In the genomic region with DNA sequence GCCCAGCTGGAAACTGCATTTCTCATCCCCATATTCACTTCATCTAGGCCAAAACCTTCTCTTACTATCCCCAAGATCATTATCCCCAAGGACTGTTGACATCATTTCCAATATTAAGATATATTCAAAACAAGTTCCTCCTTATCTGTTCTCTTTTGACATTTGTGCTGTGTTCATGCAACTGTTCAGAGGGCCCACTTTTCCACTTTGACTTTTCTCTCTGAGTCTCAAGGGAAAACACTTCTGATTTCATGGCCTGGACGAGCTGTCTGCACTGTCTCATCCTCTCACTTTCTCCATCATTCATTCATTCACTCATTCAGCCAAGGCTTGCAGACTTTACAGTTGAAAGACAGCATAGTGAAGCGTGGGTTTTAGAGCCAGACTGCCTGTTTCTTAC, we compare ENCODE assay signal across 15 cellular contexts.
DNase-seq lines count a peak whose midpoint lies in the region; ATAC-seq, FAIRE-seq and TF ChIP-seq lines count a peak whose summit lies in the region.
"Had no signal": no experiment of that assay in that cellular context is flagged by ENCODE, and none has a peak within 500 bp of the region (broad histone marks: within the 10 kb centered on the region; RNA-seq: fewer than 3 reads in every experiment).

No MANE protein-coding gene starts in this region.

- intact Hi-C loops in IMR-90 (cut with micrococcal nuclease): loop anchor here (1.0 to 10.0 kb wide), 11 partner anchors 52 to 910 kb away; partner anchors contain the start of gene GAS1

- no peak overlapping the region for H3K18ac ChIP-seq in IMR-90 (ENCODE audit: low read depth, low read length)
- H3K18ac ChIP-seq in mesenchymal stem cell (ENCODE audit: low read depth in 1 of 2, low read length in 2 of 2): no peak overlapping the region

- no peak overlapping the region for H2AFZ ChIP-seq in IMR-90 (replicated peaks; ENCODE audit: low read length, poor library complexity)
- no peak overlapping the region for H2AFZ ChIP-seq in mesenchymal stem cell (ENCODE audit: low read depth, low read length)

- H2BK120ac ChIP-seq in IMR-90 (ENCODE audit: low read depth, low read length) (peak overlapping the region; percentile 8; the same call in 1 of the 2 replicates), mesenchymal stem cell (ENCODE audit: low read depth, low read length) (no peak overlapping the region)

- POLR2A ChIA-PET in IMR-90 (lab: Charles Lee; ENCODE audit: unreplicated experiment): no interaction called here

- no peaks in the 10 kb centered on the region for H3K79me1 ChIP-seq in IMR-90 (ENCODE audit: low read depth in 1 of 2, low read length in 2 of 2)
- H3K79me1 ChIP-seq in mesenchymal stem cell (replicated peaks; ENCODE audit: low read length, poor library complexity, severe bottlenecking): no peaks in the 10 kb centered on the region

- TF ChIP-seq POLR2A in IMR-90 (IDR thresholded peaks at IDR 0.05; ENCODE audit: low read depth, low read length): no peak
- TF ChIP-seq POLR2A in suprapubic skin (IDR thresholded peaks at IDR 0.05): no peak

- no peak overlapping the region for H3K23ac ChIP-seq in IMR-90 (ENCODE audit: low read depth, low read length)
- H3K23ac ChIP-seq in mesenchymal stem cell (ENCODE audit: low read length in 2 of 2): no peak overlapping the region

- H3K36me3 ChIP-seq in IMR-90 (ENCODE audit: control insufficient read depth, insufficient read depth, low read length) (no peaks in the 10 kb centered on the region), bronchial epithelial cell (ENCODE audit: control insufficient read depth, insufficient read depth, low read length) (no peaks in the 10 kb centered on the region), mesenchymal stem cell (ENCODE audit: control insufficient read depth in 1 of 2, insufficient read depth in 2 of 2, low read depth in 1 of 2, low read length in 2 of 2) (no peaks in the 10 kb centered on the region), suprapubic skin (no peaks in the 10 kb centered on the region)
- H3K36me3 ChIP-seq: BLaER1 treated with 17β-estradiol and CSF1 and Interleukin-3, amounts not matched to agents 10 nM and 100 nM; SJCRH30 had no signal

- H3K4ac ChIP-seq in IMR-90 (ENCODE audit: low read depth, low read length): peak overlapping the region; percentile 40; the same call in 1 of the 2 replicates
- H3K4ac ChIP-seq in mesenchymal stem cell (ENCODE audit: low read depth in 1 of 2, low read length in 2 of 2): no peak overlapping the region

- H4K91ac ChIP-seq in IMR-90 (ENCODE audit: insufficient read depth, low read depth, low read length) (0 out of 2 replicates have a peak overlapping the region, but pooled peaks have one; percentile 6), mesenchymal stem cell (ENCODE audit: low read length) (no peak overlapping the region)

- no peak overlapping the region for H2AK9ac ChIP-seq in IMR-90 (replicated peaks; ENCODE audit: low read depth, low read length, poor library complexity)

- H2BK20ac ChIP-seq in IMR-90 (ENCODE audit: low read depth, low read length): peak overlapping the region; percentile 15; the same call in 1 of the 2 replicates

- peak; percentile 80 for FAIRE-seq in bronchial epithelial cell (lab: Jason Lieb, UNC)

- H3K14ac ChIP-seq in IMR-90 (replicated peaks; ENCODE audit: low read depth, low read length): no peak overlapping the region
- H3K14ac ChIP-seq in mesenchymal stem cell (ENCODE audit: low read length in 2 of 2): no peak overlapping the region

- H3K9me3 ChIP-seq in IMR-90 (ENCODE audit: control insufficient read depth, insufficient read depth, low read length) (no peaks in the 10 kb centered on the region), mesenchymal stem cell (ENCODE audit: control insufficient read depth, low read length) (peaks cover 3% of the 10 kb centered on the region), suprapubic skin (no peaks in the 10 kb centered on the region)
- H3K9me3 ChIP-seq: BLaER1 treated with 17β-estradiol and CSF1 and Interleukin-3, amounts not matched to agents 10 nM and 100 nM; SJCRH30 had no signal

- H4K20me1 ChIP-seq in IMR-90 (ENCODE audit: insufficient read depth, low read length): no peaks in the 10 kb centered on the region
- H4K20me1 ChIP-seq: BLaER1 treated with 17β-estradiol and CSF1 and Interleukin-3, amounts not matched to agents 10 nM and 100 nM had no signal

- H3K27me3 ChIP-seq in IMR-90 (ENCODE audit: control insufficient read depth, insufficient read depth, low read length): 0 out of 2 replicates have a peak, but pooled peaks cover 2% of the 10 kb centered on the region
- no peaks in the 10 kb centered on the region for H3K27me3 ChIP-seq in bronchial epithelial cell (ENCODE audit: control insufficient read depth, insufficient read depth, low read length)
- no peaks in the 10 kb centered on the region for H3K27me3 ChIP-seq in mesenchymal stem cell (ENCODE audit: control insufficient read depth in 1 of 2, insufficient read depth in 1 of 2, low read length in 2 of 2)
- no peaks in the 10 kb centered on the region for H3K27me3 ChIP-seq in suprapubic skin
- H3K27me3 ChIP-seq: BLaER1 treated with 17β-estradiol and CSF1 and Interleukin-3, amounts not matched to agents 10 nM and 100 nM; SJCRH30 had no signal

- no peak overlapping the region for H3K27ac ChIP-seq in IMR-90 (ENCODE audit: insufficient read depth, low read length)
- no peak overlapping the region for H3K27ac ChIP-seq in mesenchymal stem cell (ENCODE audit: low read length, poor library complexity, severe bottlenecking)
- H3K27ac ChIP-seq in suprapubic skin: peak overlapping the region; percentile 17
- H3K27ac ChIP-seq: A549; BLaER1 treated with 17β-estradiol and CSF1 and Interleukin-3, amounts not matched to agents 10 nM and 100 nM; RWPE1; SJCRH30 had no signal

- TF ChIP-seq RAD21 in IMR-90 (IDR thresholded peaks at IDR 0.05; ENCODE audit: low read length): no peak

- TF ChIP-seq EP300 in suprapubic skin (IDR thresholded peaks at IDR 0.05): no peak

- H2AK5ac ChIP-seq in IMR-90 (ENCODE audit: low read depth, low read length) (peak overlapping the region; percentile 44; the same call in 1 of the 2 replicates), mesenchymal stem cell (ENCODE audit: low read length, severe bottlenecking) (peak overlapping the region; percentile 23)

- no peak overlapping the region for H3K56ac ChIP-seq in IMR-90 (ENCODE audit: extremely low read depth, insufficient read depth, low read length)

- in situ Hi-C loops in IMR-90 (cut with MboI; ENCODE audit: low sequenced_read_pairs): loop anchor here (5.0 to 10.0 kb wide), 3 partner anchors 379 to 837 kb away; partner anchors contain the start of gene GAS1

- H3K4me1 ChIP-seq in IMR-90 (ENCODE audit: control insufficient read depth, insufficient read depth, low read length): no peaks in the 10 kb centered on the region
- peaks cover 1% of the 10 kb centered on the region for H3K4me1 ChIP-seq in mesenchymal stem cell (ENCODE audit: control insufficient read depth, insufficient read depth, low read depth, low read length)
- peaks cover 8% of the 10 kb centered on the region for H3K4me1 ChIP-seq in suprapubic skin

- H2BK5ac ChIP-seq in IMR-90 (ENCODE audit: low read depth, low read length, poor library complexity, severe bottlenecking): no peak overlapping the region
- H2BK5ac ChIP-seq in mesenchymal stem cell (ENCODE audit: low read depth, low read length, poor library complexity, severe bottlenecking): no peak overlapping the region

- H3K4me3 ChIP-seq in IMR-90 (ENCODE audit: insufficient read depth, low read depth, low read length) (no peak overlapping the region), bronchial epithelial cell (ENCODE audit: low read depth, low read length) (no peak overlapping the region), mesenchymal stem cell (ENCODE audit: insufficient read depth in 1 of 2, low read depth in 1 of 2, low read length in 2 of 2) (no peak overlapping the region), suprapubic skin (no peak overlapping the region)
- H3K4me3 ChIP-seq: A549; BLaER1 treated with 17β-estradiol and CSF1 and Interleukin-3, amounts not matched to agents 10 nM and 100 nM; SJCRH30 had no signal

- dilution Hi-C loops in IMR-90 (cut with HindIII; ENCODE audit: low sequenced_read_pairs, unreplicated experiment): no loop called here

- H2BK12ac ChIP-seq in mesenchymal stem cell (ENCODE audit: low read length in 2 of 2): peak overlapping the region in 1 of 2 experiments; percentile 21

- TF ChIP-seq CTCF in IMR-90 (conservative IDR thresholded peaks at IDR 0.05; ENCODE audit: low read depth, low read length): no peak
- no peak for TF ChIP-seq CTCF in bronchial epithelial cell (IDR thresholded peaks at IDR 0.05; ENCODE audit: insufficient read depth, low read length, severe bottlenecking)
- TF ChIP-seq CTCF in suprapubic skin (IDR thresholded peaks at IDR 0.05): no peak

- H4K8ac ChIP-seq in IMR-90 (ENCODE audit: low read depth in 2 of 2, low read length in 2 of 2) (0 out of 4 replicates have a peak overlapping the region, but pooled peaks of 1 of the 2 experiments have one; percentile 13), mesenchymal stem cell (ENCODE audit: low read length) (no peak overlapping the region)

- H3K4me2 ChIP-seq in IMR-90 (ENCODE audit: low read depth, low read length) (no peak overlapping the region), mesenchymal stem cell (ENCODE audit: low read length, poor library complexity, severe bottlenecking) (no peak overlapping the region)
- H3K4me2 ChIP-seq: A549 had no signal

- peak overlapping the region; percentile 4; the same call in 1 of the 2 replicates for H4K5ac ChIP-seq in IMR-90 (ENCODE audit: low read depth, low read length)

- no peaks in the 10 kb centered on the region; the same call in 1 of the 2 replicates for H3K9me1 ChIP-seq in IMR-90 (ENCODE audit: insufficient read depth, low read length)

- WGBS in IMR-90 (ENCODE audit: extremely low coverage in 2 of 2, insufficient read length in 1 of 2), 2 experiments: 60% methylated on average over 1 of the region's 2 CpGs; no CpG with 5 or more reads in 1 of the 2 experiments
- WGBS in mesenchymal stem cell: 37% methylated on average over 2 of the region's 2 CpGs
- 76% methylated on average over 2 of the region's 2 CpGs for WGBS in suprapubic skin

- H3K9ac ChIP-seq in IMR-90 (ENCODE audit: low read depth, low read length) (no peak overlapping the region), mesenchymal stem cell (ENCODE audit: low read length) (no peak overlapping the region)
- H3K9ac ChIP-seq: BLaER1 treated with 17β-estradiol and CSF1 and Interleukin-3, amounts not matched to agents 10 nM and 100 nM had no signal

- CTCF ChIA-PET in IMR-90 (lab: Yijun Ruan, JAX): interaction anchor here (1.3 to 1.6 kb wide), 3 partner anchors 375 to 909 kb away, joined by 3 to 6 read pairs (median 5); no protein-coding TSS in a partner anchor

- H2BK15ac ChIP-seq in IMR-90 (ENCODE audit: low read depth, low read length) (no peak overlapping the region), mesenchymal stem cell (ENCODE audit: low read depth, poor library complexity, severe bottlenecking) (no peak overlapping the region)

- no peak for ATAC-seq in IMR-90 (ENCODE audit: low read depth)
- ATAC-seq: Panc1 had no signal

- no TSS peak for BruUV-seq in IMR-90 (replicated peaks; lab: Mats Ljungman, UMichigan)

- DNase-seq in IMR-90 (no peak), bronchial epithelial cell (ENCODE audit: low read depth) (no peak), mesenchymal stem cell (no peak), suprapubic skin (ENCODE audit: low spot score in 2 of 2) (no peak), NCI-H1105 (lab: John Stamatoyannopoulos, UW) (no peak), SIG-M5 (lab: John Stamatoyannopoulos, UW) (no peak), NCI-H2196 treated with DMSO at 0.1 percent for 48 hours (lab: John Stamatoyannopoulos, UW; ENCODE audit: unreplicated experiment) (no peak)
- DNase-seq: CD4-positive, alpha-beta T cell; NCI-H2227 treated with DMSO at 0.1 percent for 48 hours; NCI-H510A had no signal
